In the genomic region with DNA sequence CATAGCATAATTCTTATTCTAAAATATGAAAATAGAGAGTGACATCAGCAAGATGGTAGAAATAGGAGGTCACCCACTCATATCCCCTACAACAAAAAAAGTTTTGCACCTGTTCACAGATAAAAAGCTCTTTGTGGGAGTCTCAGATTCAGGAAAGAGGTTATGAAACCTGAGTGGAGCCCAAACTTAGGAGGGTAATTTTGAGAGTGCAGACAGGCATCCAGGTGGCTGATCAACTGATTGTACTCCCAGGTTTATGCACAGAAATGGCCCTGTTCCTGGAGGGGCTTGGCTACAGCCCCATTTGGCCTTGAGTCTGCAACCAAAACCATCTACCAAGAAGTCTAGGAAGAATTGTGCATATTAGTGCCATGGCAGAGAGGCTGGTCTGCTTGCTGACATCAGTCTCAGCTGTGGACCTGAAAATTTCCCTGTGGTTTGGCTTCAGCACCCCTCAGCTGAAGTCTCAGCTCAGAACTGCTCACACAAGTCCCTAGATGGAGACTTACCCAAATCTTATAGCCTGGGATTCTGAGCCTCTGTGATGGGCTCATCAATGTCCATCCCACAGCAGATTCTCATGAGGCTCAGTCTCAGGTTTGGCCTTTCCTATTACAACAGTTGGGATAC, we compare ENCODE assay signal across 18 cellular contexts.
"Had no signal": no experiment of that assay in that cellular context is flagged by ENCODE, and none has a peak within 500 bp of the region (broad histone marks: within the 10 kb centered on the region; RNA-seq: fewer than 3 reads in every experiment).

No MANE protein-coding gene starts in this region.

- ATAC-seq: activated CD4-positive, alpha-beta T cell treated with anti-CD3 and anti-CD28 coated beads for 36 hours; activated CD8-positive, alpha-beta memory T cell treated with anti-CD3 and anti-CD28 coated beads, Interleukin-2, amount 10 ng/mL, durations not matched to agents 7 days and 5 days; gastrocnemius medialis; heart left ventricle; stimulated activated naive B cell treated with anti-CD40 and anti-IgM and Interleukin-4, amounts not matched to agents 10 μg/mL and 1 μg/mL and 100 μg/mL, for 72 hours had no signal

- DNase-seq: activated CD4-positive, alpha-beta memory T cell treated with anti-CD3 and anti-CD28 coated beads for 36 hours; activated CD4-positive, alpha-beta T cell treated with anti-CD3 and anti-CD28 coated beads for 36 hours; activated CD8-positive, alpha-beta memory T cell treated with anti-CD3 and anti-CD28 coated beads, Interleukin-2, amount 10 ng/mL, durations not matched to agents 7 days and 5 days; activated effector memory CD4-positive, alpha-beta T cell treated with anti-CD3 and anti-CD28 coated beads, Interleukin-2, amount 50 U/mL, for 16 hours; activated T-cell treated with anti-CD3 and anti-CD28 coated beads, Interleukin-2, amount 50 U/mL, for 48 hours; caudate nucleus; erythroblast; gastrocnemius medialis; heart left ventricle; immature natural killer cell; mesendoderm; nucleus accumbens; posterior cingulate gyrus; retina; stimulated activated CD4-positive, alpha-beta T cell treated with anti-CD3 and anti-CD28 coated beads, Interleukin-12 subunit alpha, Interleukin-12 subunit beta, amount 100 ng/mL, for 4 hours; stimulated activated CD4-positive, alpha-beta T cell treated with anti-CD3 and anti-CD28 coated beads, Interleukin-2, amount 100 ng/mL, for 24 hours; stimulated activated naive B cell treated with anti-CD40 and anti-IgM and Interleukin-4, amounts not matched to agents 10 μg/mL and 1 μg/mL and 100 μg/mL, for 72 hours; tibial artery had no signal
